In the genomic region with DNA sequence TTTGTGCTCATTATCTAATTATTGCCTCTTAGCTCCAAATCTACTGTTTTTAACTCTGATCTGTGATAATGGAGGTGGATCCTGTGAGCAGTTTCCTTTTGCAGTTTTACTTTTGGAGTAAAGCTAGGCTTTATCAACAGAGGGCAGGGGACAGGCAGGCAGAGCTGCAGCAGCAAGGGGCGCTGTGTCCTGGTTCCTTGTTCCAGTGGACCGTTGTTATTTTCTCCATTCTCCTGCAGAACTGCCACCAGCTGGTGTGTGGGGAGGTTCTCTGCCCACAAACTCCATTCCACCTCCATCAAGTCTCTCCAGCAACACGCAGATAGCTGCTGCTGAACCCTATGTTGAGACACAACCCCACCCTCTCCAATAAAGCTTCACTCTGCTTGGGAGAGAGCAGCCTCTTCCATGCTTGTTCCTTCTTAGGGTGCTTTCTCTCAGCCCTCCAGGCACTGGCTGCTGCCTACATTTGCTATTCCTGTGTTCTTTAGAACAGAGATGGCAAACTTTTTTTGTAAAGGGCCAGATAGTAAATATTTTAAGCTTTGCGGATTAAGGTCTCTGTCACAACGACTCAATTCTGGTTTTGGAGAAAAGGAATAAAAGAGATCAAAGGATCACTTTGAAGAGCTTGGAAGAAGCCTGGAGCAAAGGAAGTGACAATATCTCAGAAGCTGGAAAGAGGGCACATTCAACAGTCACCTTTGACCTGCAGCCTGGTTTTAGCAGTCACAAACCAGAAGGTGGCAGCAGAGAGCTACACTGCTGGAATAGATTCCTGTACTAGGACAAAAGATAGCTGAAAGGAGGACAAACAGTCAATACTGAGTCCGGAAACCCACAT, we compare ENCODE assay signal across 9 cellular contexts.
DNase-seq lines count a peak whose midpoint lies in the region; ATAC-seq and TF ChIP-seq lines count a peak whose summit lies in the region.
"Had no signal": no experiment of that assay in that cellular context is flagged by ENCODE, and none has a peak within 500 bp of the region (broad histone marks: within the 10 kb centered on the region; RNA-seq: fewer than 3 reads in every experiment).

No MANE protein-coding gene starts in this region.

- peak; percentile 93 for ATAC-seq in GM19468 (IDR thresholded peaks at IDR 0.05; ENCODE audit: extremely low read depth, unreplicated experiment)
- ATAC-seq in HG03521 (IDR thresholded peaks at IDR 0.05; ENCODE audit: unreplicated experiment) = peak; percentile 94
- ATAC-seq in activated CD8-positive, alpha-beta T cell treated with anti-CD3 and anti-CD28 coated beads, Interleukin-2, amount 10 ng/mL, durations not matched to agents 7 days and 5 days = peak; percentile 61

- TF ChIP-seq CTCF in fibroblast of villous mesenchyme (IDR thresholded peaks at IDR 0.05; ENCODE audit: insufficient read depth, low read depth, low read length) = peak; percentile 91

- H3K27ac Mint-ChIP-seq in activated CD8-positive, alpha-beta T cell treated with anti-CD3 and anti-CD28 coated beads, Interleukin-2, amount 10 ng/mL, durations not matched to agents 7 days and 5 days = no peak overlapping the region
- H3K27ac Mint-ChIP-seq: immature natural killer cell had no signal

- no peaks in the 10 kb centered on the region for H3K27me3 Mint-ChIP-seq in activated CD8-positive, alpha-beta T cell treated with anti-CD3 and anti-CD28 coated beads, Interleukin-2, amount 10 ng/mL, durations not matched to agents 7 days and 5 days (ENCODE audit: low read depth)

- H3K9me3 ChIP-seq in neuron (ENCODE audit: low read length) = no peaks in the 10 kb centered on the region

- peak overlapping the region; percentile 90 for H2AFZ ChIP-seq in neuron (ENCODE audit: low read depth, low read length)

- H3K4me3 Mint-ChIP-seq in activated CD8-positive, alpha-beta T cell treated with anti-CD3 and anti-CD28 coated beads, Interleukin-2, amount 10 ng/mL, durations not matched to agents 7 days and 5 days = no peak overlapping the region
- H3K4me3 Mint-ChIP-seq: immature natural killer cell had no signal

- CTCF ChIA-PET in activated CD8-positive, alpha-beta T cell treated with anti-CD3 and anti-CD28 coated beads, Interleukin-2, amount 10 ng/mL, durations not matched to agents 7 days and 5 days (lab: Charles Lee) = interaction anchor here (0.9 to 1.7 kb wide), 7 partner anchors 9 to 891 kb away, joined by 3 to 9 read pairs (median 5); no protein-coding TSS in a partner anchor

- H3K27me3 ChIP-seq in neuron (ENCODE audit: insufficient read depth, low read length) = no peaks in the 10 kb centered on the region

- H3K4me1 ChIP-seq in neuron (ENCODE audit: insufficient read depth, low read length) = peaks cover 4% of the 10 kb centered on the region

- DNase-seq in Daoy (ENCODE audit: low read depth) (peak; percentile 67), NCI-H510A treated with DMSO at 0.1 percent for 48 hours (lab: John Stamatoyannopoulos, UW) (peak; percentile 98), fibroblast of villous mesenchyme (ENCODE audit: low read depth) (peak; percentile 63), OCI-M2 (lab: John Stamatoyannopoulos, UW; ENCODE audit: unreplicated experiment) (no peak)
- peak; percentile 69 for DNase-seq in activated CD8-positive, alpha-beta T cell treated with anti-CD3 and anti-CD28 coated beads, Interleukin-2, amount 10 ng/mL, durations not matched to agents 7 days and 5 days

- POLR2A ChIA-PET in activated CD8-positive, alpha-beta T cell treated with anti-CD3 and anti-CD28 coated beads, Interleukin-2, amount 10 ng/mL, durations not matched to agents 7 days and 5 days (lab: Charles Lee) = no interaction called here

- H3K36me3 ChIP-seq in neuron (ENCODE audit: insufficient read depth, low read length) = no peaks in the 10 kb centered on the region

- H3K4me3 ChIP-seq in fibroblast of villous mesenchyme (ENCODE audit: low read depth, low read length) (no peak overlapping the region), neuron (ENCODE audit: low read length) (no peak overlapping the region)

- no peaks in the 10 kb centered on the region for H3K36me3 Mint-ChIP-seq in activated CD8-positive, alpha-beta T cell treated with anti-CD3 and anti-CD28 coated beads, Interleukin-2, amount 10 ng/mL, durations not matched to agents 7 days and 5 days (ENCODE audit: low read depth)
- H3K36me3 Mint-ChIP-seq: immature natural killer cell had no signal

- H3K9me3 Mint-ChIP-seq in activated CD8-positive, alpha-beta T cell treated with anti-CD3 and anti-CD28 coated beads, Interleukin-2, amount 10 ng/mL, durations not matched to agents 7 days and 5 days (ENCODE audit: insufficient read depth) = no peaks in the 10 kb centered on the region

- no peaks in the 10 kb centered on the region for H3K4me1 Mint-ChIP-seq in activated CD8-positive, alpha-beta T cell treated with anti-CD3 and anti-CD28 coated beads, Interleukin-2, amount 10 ng/mL, durations not matched to agents 7 days and 5 days (ENCODE audit: low read depth)
- H3K4me1 Mint-ChIP-seq: immature natural killer cell had no signal
